Comparison of ENCODE assay signal across 1 cellular context in genomic region chr17:5419959-5420653, GRCh38.
TF ChIP-seq lines count a peak whose summit lies in the region.

TSS of gene RPAIN (plus strand) at chr17:5420182. CDS start at chr17:5420211, 29 bp downstream.

TF ChIP-seq in HepG2, 621 proteins besides CTCF, POLR2A, EP300 and RAD21 (continued from another document and continues in another):
- TF ChIP-seq CEBPZ (IDR thresholded peaks at IDR 0.05; ENCODE audit: low read length) (no peak), NFYC (CRISPR knock-in tag; IDR thresholded peaks at IDR 0.05) (no peak; the same call in 1 of the 2 replicates), ZNF18 (CRISPR knock-in tag; IDR thresholded peaks at IDR 0.05; ENCODE audit: insufficient replicate concordance) (peak; percentile 70), ZNF224 (CRISPR knock-in tag; IDR thresholded peaks at IDR 0.05) (0 out of 2 replicates have a peak, but pooled peaks have one; percentile 66), ZNF614 (CRISPR knock-in tag; IDR thresholded peaks at IDR 0.05; ENCODE audit: borderline replicate concordance) (no peak), ZNF598 (CRISPR knock-in tag; IDR thresholded peaks at IDR 0.05; ENCODE audit: borderline replicate concordance) (no peak), SNAPC4 (CRISPR knock-in tag; IDR thresholded peaks at IDR 0.05) (peak; percentile 85), HINFP (CRISPR knock-in tag; IDR thresholded peaks at IDR 0.05; ENCODE audit: low read depth) (peak; percentile 22; the same call in 1 of the 2 replicates), IKZF5 (CRISPR knock-in tag; IDR thresholded peaks at IDR 0.05) (0 out of 2 replicates have a peak, but pooled peaks have one; percentile 12), NCOA1 (CRISPR knock-in tag; IDR thresholded peaks at IDR 0.05) (no peak; the same call in 1 of the 2 replicates), ZFY (CRISPR knock-in tag; IDR thresholded peaks at IDR 0.05) (peak; percentile 72), ZNF839 (CRISPR knock-in tag; IDR thresholded peaks at IDR 0.05; ENCODE audit: borderline replicate concordance) (no peak), ZKSCAN1 (IDR thresholded peaks at IDR 0.05; ENCODE audit: low read length) (no peak), KDM6A (CRISPR knock-in tag; IDR thresholded peaks at IDR 0.05; ENCODE audit: low read depth) (no peak), ISX (CRISPR knock-in tag; conservative IDR thresholded peaks at IDR 0.05) (no peak), ZNF17 (CRISPR knock-in tag; IDR thresholded peaks at IDR 0.05) (no peak), ONECUT2 (CRISPR knock-in tag; IDR thresholded peaks at IDR 0.05) (peak; percentile 96), PPARG (CRISPR knock-in tag; conservative IDR thresholded peaks at IDR 0.05) (no peak), CBFB (CRISPR knock-in tag; IDR thresholded peaks at IDR 0.05) (peak; percentile 38; the same call in 1 of the 2 replicates), KMT2A (CRISPR knock-in tag; IDR thresholded peaks at IDR 0.05) (peak; percentile 25; the same call in 1 of the 2 replicates), REXO4 (CRISPR knock-in tag; IDR thresholded peaks at IDR 0.05; ENCODE audit: borderline replicate concordance) (0 out of 2 replicates have a peak, but pooled peaks have one; percentile 29), ATF3 (CRISPR knock-in tag; IDR thresholded peaks at IDR 0.05) (no peak), ZBTB7A (CRISPR knock-in tag; IDR thresholded peaks at IDR 0.05) (no peak), PHF8 (CRISPR knock-in tag; IDR thresholded peaks at IDR 0.05) (peak; percentile 82), MBD4 (IDR thresholded peaks at IDR 0.05; ENCODE audit: borderline replicate concordance, low read length) (no peak), SSRP1 (CRISPR knock-in tag; IDR thresholded peaks at IDR 0.05) (peak; percentile 16; the same call in 1 of the 2 replicates), RFX1 (IDR thresholded peaks at IDR 0.05) (no peak), ZNF749 (CRISPR knock-in tag; IDR thresholded peaks at IDR 0.05; ENCODE audit: borderline replicate concordance) (no peak), MTF2 (CRISPR knock-in tag; IDR thresholded peaks at IDR 0.05; ENCODE audit: borderline replicate concordance) (no peak), CREM (IDR thresholded peaks at IDR 0.05) (peak; percentile 64), CREM (CRISPR knock-in tag; IDR thresholded peaks at IDR 0.05) (no peak), NFE2 (CRISPR knock-in tag; IDR thresholded peaks at IDR 0.05) (no peak), ATF7 (IDR thresholded peaks at IDR 0.05) (no peak), ATF7 (CRISPR knock-in tag; IDR thresholded peaks at IDR 0.05) (no peak), STAT5B (CRISPR knock-in tag; IDR thresholded peaks at IDR 0.05) (no peak), TOE1 (CRISPR knock-in tag; IDR thresholded peaks at IDR 0.05) (no peak), ZNF34 (CRISPR knock-in tag; IDR thresholded peaks at IDR 0.05; ENCODE audit: borderline replicate concordance) (no peak), MBNL3 (CRISPR knock-in tag; conservative IDR thresholded peaks at IDR 0.05) (no peak), PRDM10 (CRISPR knock-in tag; IDR thresholded peaks at IDR 0.05; ENCODE audit: low read depth) (no peak), MIER2 (CRISPR knock-in tag; IDR thresholded peaks at IDR 0.05) (no peak), AHR (CRISPR knock-in tag; IDR thresholded peaks at IDR 0.05) (0 out of 2 replicates have a peak, but pooled peaks have one; percentile 29), ZBTB21 (CRISPR knock-in tag; IDR thresholded peaks at IDR 0.05) (no peak; the same call in 1 of the 2 replicates), ZNF776 (CRISPR knock-in tag; IDR thresholded peaks at IDR 0.05) (peak; percentile 74; the same call in 1 of the 2 replicates), AFF4 (CRISPR knock-in tag; IDR thresholded peaks at IDR 0.05) (peak; percentile 72; the same call in 1 of the 2 replicates), ZC3H4 (CRISPR knock-in tag; IDR thresholded peaks at IDR 0.05; ENCODE audit: borderline replicate concordance) (no peak)
